ENCODE assay signal across 26 cellular contexts in the genomic region with DNA sequence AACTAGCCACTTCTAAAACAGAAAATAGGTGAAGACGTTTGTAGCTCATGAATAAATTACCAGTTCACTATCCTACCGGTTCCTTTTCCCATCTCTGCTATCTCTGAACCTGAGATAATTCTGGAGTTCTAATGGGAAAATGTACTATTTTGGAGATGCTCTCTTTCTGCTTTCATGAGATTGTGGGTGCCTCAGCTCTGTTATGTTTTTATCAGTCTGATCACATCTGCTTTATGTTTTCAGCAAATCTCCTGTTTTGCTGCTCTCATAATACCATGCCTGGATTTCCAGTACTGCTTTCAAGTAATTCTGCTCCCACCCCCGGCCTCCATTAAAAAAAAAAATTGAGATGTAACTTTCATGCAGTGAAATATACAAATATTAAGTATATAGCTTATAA.
"Had no signal": no experiment of that assay in that cellular context is flagged by ENCODE, and none has a peak within 500 bp of the region (broad histone marks: within the 10 kb centered on the region; RNA-seq: fewer than 3 reads in every experiment).

No MANE protein-coding gene starts in this region.

- H3K27me3 ChIP-seq: neural progenitor cell, ovary, right lobe of liver, sigmoid colon, stomach, thyroid gland, tibial nerve, upper lobe of left lung, vagina had no signal

- H3K9me3 ChIP-seq: ovary, psoas muscle, right lobe of liver, sigmoid colon, stomach, thoracic aorta, thyroid gland, tibial nerve, upper lobe of left lung, vagina had no signal

- H3K4me1 ChIP-seq: parathyroid adenoma, psoas muscle, right lobe of liver, sigmoid colon, thyroid gland, vagina had no signal

- DNase-seq: natural killer cell; occipital lobe; ovary; posterior cingulate gyrus; psoas muscle; right cardiac atrium; right lobe of liver; sigmoid colon; small intestine; stimulated activated CD4-positive, alpha-beta T cell treated with anti-CD3 and anti-CD28 coated beads, Interleukin-15, amount 100 ng/mL, for 24 hours; stimulated activated CD4-positive, alpha-beta T cell treated with anti-CD3 and anti-CD28 coated beads, Interleukin-2, amount 100 ng/mL, for 24 hours; stimulated activated CD4-positive, alpha-beta T cell treated with anti-CD3 and anti-CD28 coated beads, Interleukin-2, amount 100 ng/mL, for 48 hours; stimulated activated CD4-positive, alpha-beta T cell treated with anti-CD3 and anti-CD28 coated beads, Interleukin-4, amount 100 ng/mL, for 24 hours; stimulated activated naive B cell treated with anti-CD40 and anti-IgM and Interleukin-4, amounts not matched to agents 10 μg/mL and 1 μg/mL and 100 μg/mL, for 72 hours; stimulated activated naive CD4-positive, alpha-beta T cell treated with Interleukin-2 at 50 U/mL for 16 hours; stomach; thyroid gland; trophoblast cell; upper lobe of left lung had no signal

- H3K4me3 ChIP-seq: neural progenitor cell, ovary, psoas muscle, right lobe of liver, sigmoid colon, stomach, thoracic aorta, thyroid gland, tibial nerve, upper lobe of left lung, vagina had no signal

- H3K36me3 ChIP-seq: neural progenitor cell, ovary, right lobe of liver, sigmoid colon, stomach, thoracic aorta, thyroid gland, tibial nerve, upper lobe of left lung, vagina had no signal

- H3K4me2 ChIP-seq: neural progenitor cell had no signal

- ATAC-seq: natural killer cell; psoas muscle; right cardiac atrium; right lobe of liver; stimulated activated effector memory CD8-positive, alpha-beta T cell treated with anti-CD3 and anti-CD28 coated beads, Interleukin-12 subunit alpha, Interleukin-12 subunit beta, amount 100 ng/mL, for 72 hours; stimulated activated naive B cell treated with anti-CD40 and anti-IgM and Interleukin-4, amounts not matched to agents 10 μg/mL and 1 μg/mL and 100 μg/mL, for 72 hours had no signal

- FAIRE-seq: small intestine, urothelium cell line had no signal

- H2AFZ ChIP-seq: neural progenitor cell, parathyroid adenoma had no signal

- H3K79me2 ChIP-seq: parathyroid adenoma had no signal

- H3K27ac ChIP-seq: neural progenitor cell, ovary, parathyroid adenoma, psoas muscle, right lobe of liver, sigmoid colon, stomach, thoracic aorta, thyroid gland, tibial nerve, upper lobe of left lung, vagina had no signal

- H3K9ac ChIP-seq: neural progenitor cell, parathyroid adenoma had no signal
